In genomic region chr6:31794294-31794865, GRCh38 we compare ENCODE assay signal across 6 cellular contexts. TPM values are rescaled to one million over a fixed set of nuclear protein-coding genes. Genes with fewer than 3 reads are reported as not detected.
A peak's percentile ranks its signal among the peaks of the same experiment; 100 is the strongest.
DNase-seq lines count a peak whose midpoint lies in the region; ATAC-seq and TF ChIP-seq lines count a peak whose summit lies in the region.

No MANE protein-coding gene starts in this region.

- peak overlapping the region; percentile 13 for H3K27ac ChIP-seq in adipose tissue (ENCODE audit: low read depth, low read length)

- peak; percentile 13 for ATAC-seq in mucosa of descending colon

- no peaks in the 10 kb centered on the region for H3K9me3 ChIP-seq in mucosa of descending colon

- 11 to 19% (median 15%) methylated on average over 7 of the region's 7 CpGs for WGBS in adipose tissue, 3 donors

- intact Hi-C loops in mucosa of descending colon (cut with DNase I, micrococcal nuclease): no loop called here

- peak; percentile 52 for DNase-seq in SIG-M5 treated with dmso at 0.1 percent for 504 hours (lab: John Stamatoyannopoulos, UW; ENCODE audit: unreplicated experiment)
- no peak for DNase-seq in SIG-M5 (lab: John Stamatoyannopoulos, UW)
- no peak for DNase-seq in mucosa of descending colon
- no peak for DNase-seq in stimulated activated CD8-positive, alpha-beta memory T cell treated with anti-CD3 and anti-CD28 coated beads, Interleukin-4, amount 100 ng/mL, for 48 hours
- no peak for DNase-seq in NCI-H187 treated with DMSO at 0.1 percent for 48 hours (lab: John Stamatoyannopoulos, UW)

- TF ChIP-seq CTCF in mucosa of descending colon (IDR thresholded peaks at IDR 0.05): no peak

- peaks cover 5% of the 10 kb centered on the region for H3K36me3 ChIP-seq in mucosa of descending colon (ENCODE audit: low read depth)

- peaks cover 15% of the 10 kb centered on the region for H3K4me1 ChIP-seq in mucosa of descending colon (ENCODE audit: low read depth)

- H3K4me3 ChIP-seq in mucosa of descending colon: peak overlapping the region; percentile 75

RNA-seq across cellular contexts. Expression of gene VARS1, which starts 1.2 kb away (rescaled TPM):
- 10 to 100 TPM; 24.2 to 38.6 (median 29.1) TPM for polyA plus RNA-seq in adipose tissue
- 10 to 100 TPM; 41.7 to 65.8 (median 45.0) TPM for total RNA-seq in mucosa of descending colon

RNA-seq across cellular contexts. Expression of gene LSM2, which starts 12.4 kb away (rescaled TPM):
- polyA plus RNA-seq in adipose tissue: 10 to 100 TPM; 29.7 to 55.0 (median 38.1) TPM
- 10 to 100 TPM; 21.7 to 35.5 (median 33.8) TPM for total RNA-seq in mucosa of descending colon

RNA-seq across cellular contexts. Expression of gene VWA7, which starts 17.3 kb away (rescaled TPM):
- polyA plus RNA-seq in adipose tissue: 1 to 10 TPM in 1 of 3 donors, under 1 TPM in 1, not detected in 1; 0.61 to 2.1 TPM
- total RNA-seq in mucosa of descending colon: 1 to 10 TPM; 5.9 to 8.2 (median 6.9) TPM

RNA-seq across cellular contexts. Expression of gene HSPA1L, which starts 20.7 kb away (rescaled TPM):
- 1 to 10 TPM in 1 of 3 donors, under 1 TPM in 2; 0.59 to 1.0 (median 0.80) TPM for polyA plus RNA-seq in adipose tissue
- 1 to 10 TPM; 1.2 to 3.4 (median 1.3) TPM for total RNA-seq in mucosa of descending colon

RNA-seq across cellular contexts. Expression of gene HSPA1A, which starts 21.0 kb away (rescaled TPM):
- 100 to 1,000 TPM in 1 of 3 donors, 10 to 100 TPM in 2; 32.5 to 514 (median 76.3) TPM for polyA plus RNA-seq in adipose tissue
- total RNA-seq in mucosa of descending colon: 100 to 1,000 TPM in 2 of 3 donors, 10 to 100 TPM in 1; 73.6 to 274 (median 107) TPM
